In genomic region chr2:109287838-109288237, GRCh38 we compare ENCODE assay signal across 13 cellular contexts.
DNase-seq lines count a peak whose midpoint lies in the region; ATAC-seq lines count a peak whose summit lies in the region.
"Had no signal": no experiment of that assay in that cellular context is flagged by ENCODE, and none has a peak within 500 bp of the region (broad histone marks: within the 10 kb centered on the region; RNA-seq: fewer than 3 reads in every experiment).

No MANE protein-coding gene starts in this region.

- H3K4me3 ChIP-seq in BLaER1 treated with 17β-estradiol and CSF1 and Interleukin-3, amounts not matched to agents 10 nM and 100 nM = no peak overlapping the region
- H3K4me3 ChIP-seq in Karpas-422 (ENCODE audit: low read length) (peak overlapping the region; percentile 42; the same call in 1 of the 2 replicates), aorta (ENCODE audit: low read length in 2 of 2) (no peak overlapping the region)
- H3K4me3 ChIP-seq: A549, GM12878, HAP-1 had no signal

- no peak overlapping the region for H2AFZ ChIP-seq in Karpas-422 (ENCODE audit: low read length)

- H3K36me3 ChIP-seq in BLaER1 treated with 17β-estradiol and CSF1 and Interleukin-3, amounts not matched to agents 10 nM and 100 nM = peaks cover 0 to 18% (median under 1%) of the 10 kb centered on the region in 11 experiments; a peak in 6 of 22 replicates
- H3K36me3 ChIP-seq in Karpas-422 (ENCODE audit: insufficient read depth, low read length) = no peaks in the 10 kb centered on the region
- H3K36me3 ChIP-seq in aorta (ENCODE audit: control insufficient read depth in 1 of 2, insufficient read depth in 2 of 2, low read length in 1 of 2) = no peaks in the 10 kb centered on the region
- H3K36me3 ChIP-seq: BE2C, HAP-1 had no signal

- H3K27me3 ChIP-seq in BLaER1 treated with 17β-estradiol and CSF1 and Interleukin-3, amounts not matched to agents 10 nM and 100 nM = no peaks in the 10 kb centered on the region
- H3K27me3 ChIP-seq in Karpas-422 (ENCODE audit: low read length) (no peaks in the 10 kb centered on the region), aorta (ENCODE audit: control insufficient read depth in 1 of 2, insufficient read depth in 2 of 2, low read length in 1 of 2) (no peaks in the 10 kb centered on the region)
- H3K27me3 ChIP-seq: BE2C had no signal

- no peak for DNase-seq in Karpas-422
- peak; percentile 28 for DNase-seq in myocyte (ENCODE audit: low read depth)
- DNase-seq in aorta = peak; percentile 8 to 12
- DNase-seq: BE2C; Caco-2; CD8-positive, alpha-beta memory T cell had no signal

- no peaks in the 10 kb centered on the region for H3K79me2 ChIP-seq in Karpas-422 (ENCODE audit: low read length)

- peaks cover 0 to 11% (median under 1%) of the 10 kb centered on the region in 11 experiments; a peak in 12 of 22 replicates for H3K9me3 ChIP-seq in BLaER1 treated with 17β-estradiol and CSF1 and Interleukin-3, amounts not matched to agents 10 nM and 100 nM (replicated peaks in 1 of 11)
- H3K9me3 ChIP-seq in Karpas-422 (ENCODE audit: low read length) = no peaks in the 10 kb centered on the region
- no peaks in the 10 kb centered on the region for H3K9me3 ChIP-seq in aorta (ENCODE audit: control insufficient read depth, low read length)
- H3K9me3 ChIP-seq: A549, BE2C, Caco-2, HAP-1 had no signal

- peaks cover 42 to 61% (median 53%) of the 10 kb centered on the region in 10 experiments for H3K4me1 ChIP-seq in BLaER1 treated with 17β-estradiol and CSF1 and Interleukin-3, amounts not matched to agents 10 nM and 100 nM
- H3K4me1 ChIP-seq in Karpas-422 (ENCODE audit: low read length) (peaks cover 50% of the 10 kb centered on the region), aorta (ENCODE audit: control insufficient read depth in 1 of 2, insufficient read depth in 2 of 2, low read length in 2 of 2) (peaks cover 0 to 9% of the 10 kb centered on the region in 2 donors)
- H3K4me1 ChIP-seq: A549, BE2C, Caco-2, HAP-1 had no signal

- H3K27ac ChIP-seq in BLaER1 treated with 17β-estradiol and CSF1 and Interleukin-3, amounts not matched to agents 10 nM and 100 nM = no peak overlapping the region
- H3K27ac ChIP-seq in Karpas-422 (ENCODE audit: low read length) = 0 out of 2 replicates have a peak overlapping the region, but pooled peaks have one; percentile 26
- H3K27ac ChIP-seq in aorta (ENCODE audit: low read depth in 1 of 2, low read length in 2 of 2) = no peak overlapping the region
- H3K27ac ChIP-seq: A549 had no signal

- peaks cover 38 to 98% (median 89%) of the 10 kb centered on the region in 11 experiments; a peak in 21 of 22 replicates for H4K20me1 ChIP-seq in BLaER1 treated with 17β-estradiol and CSF1 and Interleukin-3, amounts not matched to agents 10 nM and 100 nM
- H4K20me1 ChIP-seq in Karpas-422 (ENCODE audit: insufficient read depth, low read depth, low read length) = no peaks in the 10 kb centered on the region

- H3K9me2 ChIP-seq in Karpas-422 (replicated peaks; ENCODE audit: insufficient read depth, low read length) = no peaks in the 10 kb centered on the region

- H3K4me2 ChIP-seq in BLaER1 treated with 17β-estradiol and CSF1 and Interleukin-3, amounts not matched to agents 10 nM and 100 nM = peak overlapping the region in 8 of 11 experiments; percentile 54 to 83 (median 65); a peak in 7 of 22 replicates
- peak overlapping the region; percentile 67 for H3K4me2 ChIP-seq in Karpas-422 (ENCODE audit: low read depth, low read length, poor library complexity, severe bottlenecking)
- H3K4me2 ChIP-seq: A549 had no signal

- no peak for ATAC-seq in aorta (ENCODE audit: low FRiP score)
- ATAC-seq in GM18909 (IDR thresholded peaks at IDR 0.05; ENCODE audit: poor library complexity, unreplicated experiment) = no peak
- ATAC-seq in GM21723 (IDR thresholded peaks at IDR 0.05; ENCODE audit: unreplicated experiment) = no peak
- ATAC-seq: A549, GM12878, HepG2 had no signal

- intact Hi-C loops in aorta (cut with DNase I) = no loop called here

- 98 to 99% methylated on average over 2 of the region's 2 CpGs for WGBS in aorta, 2 donors

- H3K9ac ChIP-seq in BLaER1 treated with 17β-estradiol and CSF1 and Interleukin-3, amounts not matched to agents 10 nM and 100 nM = no peak overlapping the region
- H3K9ac ChIP-seq in Karpas-422 (ENCODE audit: low read length) = no peak overlapping the region
